Comparison of ENCODE assay signal across 1 cellular context in genomic region chr1:200666309-200666708, GRCh38.
TF ChIP-seq lines count a peak whose summit lies in the region.

No MANE protein-coding gene starts in this region.

TF ChIP-seq in GM12878, 131 proteins besides CTCF, POLR2A, EP300 and RAD21:
- TF ChIP-seq NRF1 (conservative IDR thresholded peaks at IDR 0.05; ENCODE audit: low read depth, low read length): no peak
- no peak for TF ChIP-seq ZNF207 (IDR thresholded peaks at IDR 0.05; ENCODE audit: borderline replicate concordance)
- TF ChIP-seq ZNF687 (IDR thresholded peaks at IDR 0.05): no peak
- peak; percentile 50; the same call in 1 of the 2 replicates for TF ChIP-seq MLLT1 (IDR thresholded peaks at IDR 0.05)
- TF ChIP-seq PAX8 (IDR thresholded peaks at IDR 0.05): no peak
TF ChIP-seq in GM12878: peak in this region for 1.
